In the genomic region with DNA sequence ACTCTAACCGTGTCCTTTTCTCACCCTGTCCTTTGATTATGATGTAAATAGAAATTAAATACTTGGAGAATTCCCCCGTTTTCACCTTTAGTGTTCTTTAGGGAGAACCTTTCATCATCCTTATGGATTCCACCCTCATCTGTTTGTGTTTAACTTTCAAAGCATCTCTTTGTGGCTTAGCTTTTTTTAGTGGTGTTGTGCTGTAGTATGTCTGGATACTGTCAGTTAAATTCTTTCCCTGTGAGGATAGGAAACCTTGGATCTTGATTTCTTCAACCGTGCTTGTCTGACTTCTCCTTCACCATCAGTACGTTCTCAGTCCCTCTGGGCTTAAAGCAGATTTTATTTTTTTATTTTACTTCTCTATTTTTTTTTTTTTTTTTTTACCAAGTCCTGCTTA, we compare ENCODE assay signal across 17 cellular contexts. TPM values are rescaled to one million over a fixed set of nuclear protein-coding genes. Genes with fewer than 3 reads are reported as not detected.
A peak's percentile ranks its signal among the peaks of the same experiment; 100 is the strongest.
DNase-seq lines count a peak whose midpoint lies in the region; ATAC-seq and TF ChIP-seq lines count a peak whose summit lies in the region.
"Had no signal": no experiment of that assay in that cellular context is flagged by ENCODE, and none has a peak within 500 bp of the region (broad histone marks: within the 10 kb centered on the region; RNA-seq: fewer than 3 reads in every experiment).

No MANE protein-coding gene starts in this region.

- intact Hi-C loops in natural killer cell (cut with micrococcal nuclease) (loop anchor here (5.0 kb wide), 1 partner anchor 37 kb away; no protein-coding TSS in a partner anchor), transverse colon (cut with DNase I; ENCODE audit: low total_unique reads) (no loop called here)

- no peak for TF ChIP-seq EP300 in transverse colon (IDR thresholded peaks at IDR 0.05; ENCODE audit: low read depth)

- H3K27ac Mint-ChIP-seq in natural killer cell (peak overlapping the region; percentile 64 to 74), T-helper 17 cell (peak overlapping the region; percentile 43)
- no peak overlapping the region for H3K27ac Mint-ChIP-seq in natural killer cell treated with Interleukin-12 subunit alpha and Interleukin-12 subunit beta and Interleukin-15 and Interleukin-18, amount 100 ng/mL, for 72 hours
- H3K27ac Mint-ChIP-seq: activated naive CD8-positive, alpha-beta T cell treated with anti-CD3 and anti-CD28 coated beads, Interleukin-2, amount 50 U/mL, for 24 hours had no signal

- no peak for TF ChIP-seq CTCF in natural killer cell (IDR thresholded peaks at IDR 0.05)
- TF ChIP-seq CTCF in transverse colon (IDR thresholded peaks at IDR 0.05) = no peak

- in situ Hi-C loops in transverse colon (cut with MboI; ENCODE audit: low pct_ligation_motif_present in 1 of 4, low pct_unique_long_range_greater_than_20kb in 1 of 4, low sequenced_read_pairs in 3 of 4) = no loop called here

- DNase-seq in natural killer cell (no peak), T-helper 17 cell (no peak), transverse colon (no peak), pons (ENCODE audit: low spot score) (no peak)
- DNase-seq in natural killer cell treated with Interleukin-12 subunit alpha and Interleukin-12 subunit beta and Interleukin-15 and Interleukin-18, amount 100 ng/mL, for 72 hours (ENCODE audit: low spot score) = no peak
- DNase-seq: activated naive CD8-positive, alpha-beta T cell treated with anti-CD3 and anti-CD28 coated beads, Interleukin-2, amount 50 U/mL, for 24 hours; central memory CD4-positive, alpha-beta T cell; effector CD8-positive, alpha-beta T cell; foreskin melanocyte; NCI-H2029 treated with DMSO at 0.1 percent for 48 hours; NCI-H510A; SHP77 treated with DMSO at 0.1 percent for 48 hours; T1000 had no signal

- H3K36me3 Mint-ChIP-seq in natural killer cell (no peaks in the 10 kb centered on the region), T-helper 17 cell (ENCODE audit: low read depth) (no peaks in the 10 kb centered on the region)
- no peaks in the 10 kb centered on the region for H3K36me3 Mint-ChIP-seq in natural killer cell treated with Interleukin-12 subunit alpha and Interleukin-12 subunit beta and Interleukin-15 and Interleukin-18, amount 100 ng/mL, for 72 hours

- peaks cover 9% of the 10 kb centered on the region for H3K4me1 ChIP-seq in iPS-20b (ENCODE audit: insufficient read depth, low read length)
- H3K4me1 ChIP-seq in transverse colon = peaks cover 13 to 52% (median 23%) of the 10 kb centered on the region in 4 donors

- no peaks in the 10 kb centered on the region for H3K9me3 Mint-ChIP-seq in natural killer cell
- no peaks in the 10 kb centered on the region for H3K9me3 Mint-ChIP-seq in natural killer cell treated with Interleukin-12 subunit alpha and Interleukin-12 subunit beta and Interleukin-15 and Interleukin-18, amount 100 ng/mL, for 72 hours
- H3K9me3 Mint-ChIP-seq: activated naive CD8-positive, alpha-beta T cell treated with anti-CD3 and anti-CD28 coated beads, Interleukin-2, amount 50 U/mL, for 24 hours had no signal

- H3K27ac ChIP-seq in iPS-20b (ENCODE audit: low read length) (no peak overlapping the region), transverse colon (peak overlapping the region in 3 of 4 donors; percentile 41 to 47 (median 43))

- ATAC-seq in natural killer cell (no peak), T-helper 17 cell (no peak), GM18867 (IDR thresholded peaks at IDR 0.05; ENCODE audit: unreplicated experiment) (no peak), GM18907 (IDR thresholded peaks at IDR 0.05; ENCODE audit: unreplicated experiment) (no peak)
- no peak for ATAC-seq in natural killer cell treated with Interleukin-12 subunit alpha and Interleukin-12 subunit beta and Interleukin-15 and Interleukin-18, amount 100 ng/mL, for 72 hours
- ATAC-seq: activated naive CD8-positive, alpha-beta T cell treated with anti-CD3 and anti-CD28 coated beads, Interleukin-2, amount 50 U/mL, for 24 hours; left lobe of liver had no signal

- peak overlapping the region; percentile 17 for H3K4me3 Mint-ChIP-seq in natural killer cell
- no peak overlapping the region for H3K4me3 Mint-ChIP-seq in natural killer cell treated with Interleukin-12 subunit alpha and Interleukin-12 subunit beta and Interleukin-15 and Interleukin-18, amount 100 ng/mL, for 72 hours
- H3K4me3 Mint-ChIP-seq in T-helper 17 cell = no peak overlapping the region
- H3K4me3 Mint-ChIP-seq: activated naive CD8-positive, alpha-beta T cell treated with anti-CD3 and anti-CD28 coated beads, Interleukin-2, amount 50 U/mL, for 24 hours had no signal

- no peaks in the 10 kb centered on the region for H3K27me3 Mint-ChIP-seq in natural killer cell (ENCODE audit: low read depth in 2 of 2)
- H3K27me3 Mint-ChIP-seq in natural killer cell treated with Interleukin-12 subunit alpha and Interleukin-12 subunit beta and Interleukin-15 and Interleukin-18, amount 100 ng/mL, for 72 hours = no peaks in the 10 kb centered on the region
- no peaks in the 10 kb centered on the region for H3K27me3 Mint-ChIP-seq in T-helper 17 cell
- H3K27me3 Mint-ChIP-seq: activated naive CD8-positive, alpha-beta T cell treated with anti-CD3 and anti-CD28 coated beads, Interleukin-2, amount 50 U/mL, for 24 hours had no signal

- no peak for TF ChIP-seq POLR2A in transverse colon (IDR thresholded peaks at IDR 0.05)

- H3K4me1 Mint-ChIP-seq in natural killer cell (peaks cover 87 to 88% of the 10 kb centered on the region in 2 donors), T-helper 17 cell (peaks cover 48% of the 10 kb centered on the region)
- peaks cover 67 to 69% of the 10 kb centered on the region in 2 donors for H3K4me1 Mint-ChIP-seq in natural killer cell treated with Interleukin-12 subunit alpha and Interleukin-12 subunit beta and Interleukin-15 and Interleukin-18, amount 100 ng/mL, for 72 hours (ENCODE audit: low read depth in 2 of 2)

- WGBS in transverse colon (ENCODE audit: low coverage in 1 of 2), 2 donors = 48 to 55% methylated on average over 4 of the region's 4 CpGs

- H3K4me3 ChIP-seq in iPS-20b (ENCODE audit: low read length) (peak overlapping the region; percentile 4; the same call in 1 of the 2 replicates), transverse colon (no peak overlapping the region)

- peaks cover 18% of the 10 kb centered on the region for H3K36me3 ChIP-seq in iPS-20b (ENCODE audit: insufficient read depth, low read depth, low read length)
- H3K36me3 ChIP-seq in transverse colon = no peaks in the 10 kb centered on the region

- H3K9me3 ChIP-seq in T-helper 17 cell (ENCODE audit: control insufficient read depth, low read length, poor library complexity, severe bottlenecking) (no peaks in the 10 kb centered on the region), iPS-20b (ENCODE audit: insufficient read depth, low read depth, low read length) (no peaks in the 10 kb centered on the region), transverse colon (no peaks in the 10 kb centered on the region)

- no peak overlapping the region for H3K9ac ChIP-seq in iPS-20b (ENCODE audit: low read depth, low read length)

- no peaks in the 10 kb centered on the region for H3K27me3 ChIP-seq in iPS-20b (ENCODE audit: insufficient read depth, low read length)
- no peaks in the 10 kb centered on the region for H3K27me3 ChIP-seq in transverse colon

RNA-seq across cellular contexts. Expression of a gene that starts 48.6 kb away (rescaled TPM):
- total RNA-seq in natural killer cell = 100 to 1,000 TPM; 148 to 176 (median 149) TPM
- 100 to 1,000 TPM; 188 to 189 TPM for total RNA-seq in natural killer cell treated with Interleukin-12 subunit alpha and Interleukin-12 subunit beta and Interleukin-15 and Interleukin-18, amount 100 ng/mL, for 72 hours
- 100 to 1,000 TPM; 134 to 136 TPM for total RNA-seq in T-helper 17 cell
- total RNA-seq in transverse colon = 100 to 1,000 TPM in 3 of 4 donors, 10 to 100 TPM in 1; 89.8 to 158 (median 117) TPM

Comparison
In these comparisons a context has a peak if more than half of its experiments do, and no peak if none do; other contexts are left out.
1. H3K27ac Mint-ChIP-seq: peak in natural killer cell (2 of 2) and T-helper 17 cell (single experiment); none in natural killer cell treated with Interleukin-12 subunit alpha and Interleukin-12 subunit beta and Interleukin-15 and Interleukin-18, amount 100 ng/mL, for 72 hours (0 of 2).